20 cellular contexts compared by ENCODE assay signal in the genomic region with DNA sequence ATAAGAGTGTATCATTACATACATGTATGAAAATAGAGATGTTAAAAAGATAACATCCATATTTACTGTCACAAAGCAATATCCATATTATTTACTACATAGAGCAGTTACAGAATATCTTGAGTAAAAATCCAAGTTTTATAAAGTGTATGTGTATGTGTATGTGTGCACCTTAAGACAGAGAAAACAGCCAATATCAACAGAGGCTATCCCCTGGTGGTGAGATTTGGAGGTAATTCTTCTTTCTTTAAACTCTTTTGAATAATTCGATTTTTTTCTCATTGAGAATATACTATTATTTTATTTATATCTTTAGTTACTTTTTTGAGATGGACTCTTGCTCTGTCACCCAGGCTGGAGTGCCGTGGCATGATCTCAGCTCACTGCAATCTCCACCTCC. TPM values are rescaled to one million over a fixed set of nuclear protein-coding genes. Genes with fewer than 3 reads are reported as not detected.
DNase-seq lines count a peak whose midpoint lies in the region; ATAC-seq, FAIRE-seq and TF ChIP-seq lines count a peak whose summit lies in the region.
"Had no signal": no experiment of that assay in that cellular context is flagged by ENCODE, and none has a peak within 500 bp of the region (broad histone marks: within the 10 kb centered on the region; RNA-seq: fewer than 3 reads in every experiment).

No MANE protein-coding gene starts in this region.

- no peak for TF ChIP-seq POLR2A in A549 (IDR thresholded peaks at IDR 0.05; ENCODE audit: low read length)

- H2BK12ac ChIP-seq in trophoblast cell (ENCODE audit: low read length): no peak overlapping the region

- no peaks in the 10 kb centered on the region for H3K36me3 ChIP-seq in GM23338 (ENCODE audit: insufficient read depth)
- no peaks in the 10 kb centered on the region for H3K36me3 ChIP-seq in trophoblast cell (ENCODE audit: control insufficient read depth in 1 of 2, insufficient read depth in 2 of 2, low read length in 2 of 2)

- no peak for TF ChIP-seq CTCF in A549 (IDR thresholded peaks at IDR 0.05)
- peak; percentile 15; the same call in 1 of the 3 replicates for TF ChIP-seq CTCF in GM12872 (IDR thresholded peaks at IDR 0.05; ENCODE audit: insufficient read depth, low read depth, low read length)
- peak; percentile 27 for TF ChIP-seq CTCF in astrocyte of the spinal cord (IDR thresholded peaks at IDR 0.05; ENCODE audit: low read depth, low read length)
- TF ChIP-seq CTCF in glutamatergic neuron (IDR thresholded peaks at IDR 0.05; ENCODE audit: partially characterized antibody, unreplicated experiment): peak; percentile 45
- TF ChIP-seq CTCF in GM23338 (conservative IDR thresholded peaks at IDR 0.05; ENCODE audit: low read depth in 2 of 2): peak in 1 of 2 experiments; percentile 40; a peak in 2 of 4 replicates

- no peak overlapping the region for H3K14ac ChIP-seq in trophoblast cell (ENCODE audit: low read length)

- in situ Hi-C loops in astrocyte of the spinal cord (cut with HindIII; ENCODE audit: low sequenced_read_pairs): no loop called here

- H3K4me1 Mint-ChIP-seq in glutamatergic neuron (ENCODE audit: low read depth, unreplicated experiment) (no peaks in the 10 kb centered on the region), GM23338 (peaks cover 12% of the 10 kb centered on the region)
- H3K4me1 Mint-ChIP-seq: activated CD8-positive, alpha-beta memory T cell treated with anti-CD3 and anti-CD28 coated beads, Interleukin-2, amount 10 ng/mL, durations not matched to agents 7 days and 5 days had no signal

- H3K27me3 ChIP-seq in GM23338 (ENCODE audit: insufficient read depth) (no peaks in the 10 kb centered on the region), trophoblast cell (ENCODE audit: insufficient read depth, low read length) (no peaks in the 10 kb centered on the region)
- H3K27me3 ChIP-seq: testis had no signal

- H4K12ac ChIP-seq in trophoblast cell (ENCODE audit: low read depth, low read length): no peak overlapping the region

- H3K23ac ChIP-seq in trophoblast cell (ENCODE audit: low read length): no peak overlapping the region

- TF ChIP-seq RAD21 in A549 (conservative IDR thresholded peaks at IDR 0.05 in 1 of 2, IDR thresholded peaks at IDR 0.05 in 1 of 2): no peak

- H3K79me1 ChIP-seq in trophoblast cell (ENCODE audit: low read length): no peaks in the 10 kb centered on the region

- H3K27ac Mint-ChIP-seq in glutamatergic neuron (ENCODE audit: unreplicated experiment): no peak overlapping the region
- no peak overlapping the region; the same call in 1 of the 2 replicates for H3K27ac Mint-ChIP-seq in GM23338
- H3K27ac Mint-ChIP-seq: activated CD8-positive, alpha-beta memory T cell treated with anti-CD3 and anti-CD28 coated beads, Interleukin-2, amount 10 ng/mL, durations not matched to agents 7 days and 5 days; nephron progenitor cell had no signal

- H3K27ac ChIP-seq in A549 (no peak overlapping the region), GM23338 (ENCODE audit: low read depth) (no peak overlapping the region), trophoblast cell (ENCODE audit: low read depth, low read length) (no peak overlapping the region)
- H3K27ac ChIP-seq: testis had no signal

- H3K9me3 ChIP-seq in A549 (no peaks in the 10 kb centered on the region), trophoblast cell (ENCODE audit: insufficient read depth, low read depth, low read length) (no peaks in the 10 kb centered on the region)
- H3K9me3 ChIP-seq: testis had no signal

- H3K9me2 ChIP-seq in GM23338 (ENCODE audit: insufficient read depth): no peaks in the 10 kb centered on the region

- peaks cover 2% of the 10 kb centered on the region for H3K27me3 Mint-ChIP-seq in glutamatergic neuron (ENCODE audit: unreplicated experiment)
- H3K27me3 Mint-ChIP-seq in GM23338 (ENCODE audit: insufficient read depth, low read depth, poor library complexity): no peaks in the 10 kb centered on the region
- H3K27me3 Mint-ChIP-seq: activated CD8-positive, alpha-beta memory T cell treated with anti-CD3 and anti-CD28 coated beads, Interleukin-2, amount 10 ng/mL, durations not matched to agents 7 days and 5 days had no signal

- H2BK120ac ChIP-seq in trophoblast cell (ENCODE audit: insufficient read depth, low read length, poor library complexity): no peak overlapping the region

- no peak overlapping the region for H3K4me3 ChIP-seq in A549
- H3K4me3 ChIP-seq in astrocyte of the spinal cord (ENCODE audit: low read depth, low read length): no peak overlapping the region
- H3K4me3 ChIP-seq in GM23338: no peak overlapping the region
- H3K4me3 ChIP-seq in trophoblast cell (ENCODE audit: low read depth, low read length): no peak overlapping the region
- H3K4me3 ChIP-seq: testis had no signal

- no peaks in the 10 kb centered on the region for H3K4me1 ChIP-seq in A549
- peaks cover 14% of the 10 kb centered on the region for H3K4me1 ChIP-seq in GM23338 (ENCODE audit: insufficient read depth)
- H3K4me1 ChIP-seq in trophoblast cell (ENCODE audit: control insufficient read depth in 1 of 2, insufficient read depth in 2 of 2, low read length in 2 of 2): peaks cover 2 to 5% of the 10 kb centered on the region in 2 experiments
- H3K4me1 ChIP-seq: testis had no signal

- no peaks in the 10 kb centered on the region for H3F3A ChIP-seq in GM23338 (replicated peaks; ENCODE audit: low read depth)

- no peak for TF ChIP-seq EP300 in A549 (IDR thresholded peaks at IDR 0.05)

- POLR2A ChIA-PET in A549 (lab: Yijun Ruan, JAX): interaction anchor here (1.0 kb wide), 1 partner anchor 18 kb away, joined by 3 read pairs; a partner anchor contains a TSS

- H3K4me3 Mint-ChIP-seq in glutamatergic neuron (ENCODE audit: unreplicated experiment): no peak overlapping the region
- no peak overlapping the region for H3K4me3 Mint-ChIP-seq in GM23338
- H3K4me3 Mint-ChIP-seq: activated CD8-positive, alpha-beta memory T cell treated with anti-CD3 and anti-CD28 coated beads, Interleukin-2, amount 10 ng/mL, durations not matched to agents 7 days and 5 days; nephron progenitor cell had no signal

- FAIRE-seq in A549 (lab: Jason Lieb, UNC): peak; percentile 32
- FAIRE-seq: frontal cortex had no signal

- H3K79me2 ChIP-seq in GM23338 (replicated peaks; ENCODE audit: insufficient read depth) (peaks cover 14% of the 10 kb centered on the region), trophoblast cell (ENCODE audit: control insufficient read depth, insufficient read depth, low read length, poor library complexity) (no peaks in the 10 kb centered on the region)

- no peak overlapping the region for H3K4me2 ChIP-seq in A549
- H3K4me2 ChIP-seq in GM23338: no peak overlapping the region
- no peak overlapping the region for H3K4me2 ChIP-seq in trophoblast cell (ENCODE audit: low read length)

- H2BK5ac ChIP-seq in trophoblast cell (ENCODE audit: low read depth, low read length, poor library complexity): no peak overlapping the region

- no peak overlapping the region for H3K4ac ChIP-seq in trophoblast cell (ENCODE audit: low read depth, low read length)

- H4K20me1 ChIP-seq in GM23338 (replicated peaks; ENCODE audit: insufficient read depth): no peaks in the 10 kb centered on the region; the same call in 1 of the 2 replicates

- H4K8ac ChIP-seq in trophoblast cell (ENCODE audit: low read depth, low read length): no peak overlapping the region

- H3K18ac ChIP-seq in trophoblast cell (ENCODE audit: low read length): no peak overlapping the region

- DNase-seq in A549 (ENCODE audit: low read depth in 1 of 2, low spot score in 1 of 2) (no peak), astrocyte of the spinal cord (ENCODE audit: low read depth, low spot score) (no peak), glutamatergic neuron (no peak), GM23338 (ENCODE audit: low spot score) (no peak), trophoblast cell (no peak), GM03348 (ENCODE audit: low spot score) (no peak)
- no peak for DNase-seq in activated CD8-positive, alpha-beta memory T cell treated with anti-CD3 and anti-CD28 coated beads, Interleukin-2, amount 50 U/mL, for 4 hours
- DNase-seq: activated CD4-positive, CD25-positive, alpha-beta regulatory T cell treated with anti-CD3 and anti-CD28 coated beads, Interleukin-2, amount 50 U/mL, for 72 hours; activated CD8-positive, alpha-beta memory T cell treated with anti-CD3 and anti-CD28 coated beads, Interleukin-2, amount 10 ng/mL, durations not matched to agents 7 days and 5 days; activated effector memory CD4-positive, alpha-beta T cell treated with Interleukin-2 at 50 U/mL for 16 hours; cerebellar nuclear complex; left cardiac atrium; NCI-H1417; NCI-H2171 treated with DMSO at 0.1 percent for 48 hours; NCI-H69; nephron progenitor cell; stimulated activated CD4-positive, alpha-beta T cell treated with anti-CD3 and anti-CD28 coated beads, Interleukin-12 subunit alpha, Interleukin-12 subunit beta, amount 100 ng/mL, for 4 hours; testis had no signal

- H3K36me3 Mint-ChIP-seq in glutamatergic neuron (ENCODE audit: unreplicated experiment): no peaks in the 10 kb centered on the region
- H3K36me3 Mint-ChIP-seq in GM23338 (ENCODE audit: low read depth): no peaks in the 10 kb centered on the region

- H3K9me3 Mint-ChIP-seq in glutamatergic neuron (ENCODE audit: unreplicated experiment): no peaks in the 10 kb centered on the region
- no peaks in the 10 kb centered on the region for H3K9me3 Mint-ChIP-seq in GM23338
- H3K9me3 Mint-ChIP-seq: nephron progenitor cell had no signal

- CTCF ChIA-PET in A549 (lab: Yijun Ruan, JAX): no interaction called here

- no peak overlapping the region for H3K9ac ChIP-seq in trophoblast cell (ENCODE audit: low read length)

- no peak overlapping the region for H2AK5ac ChIP-seq in trophoblast cell (ENCODE audit: low read length)

- ATAC-seq in A549: no peak
- no peak for ATAC-seq in GM23338
- ATAC-seq: activated CD8-positive, alpha-beta memory T cell treated with anti-CD3 and anti-CD28 coated beads, Interleukin-2, amount 10 ng/mL, durations not matched to agents 7 days and 5 days; left cardiac atrium had no signal

- WGBS in A549 (ENCODE audit: missing lambda C conversion rate): 62% methylated on average over 2 of the region's 2 CpGs
- no CpG with 5 or more reads among the region's 2 CpGs for WGBS in trophoblast cell (ENCODE audit: extremely low coverage, insufficient coverage, insufficient read length)

- H4K91ac ChIP-seq in trophoblast cell (ENCODE audit: low read depth, low read length): no peak overlapping the region

- H2AFZ ChIP-seq in GM23338: no peak overlapping the region
- H2AFZ ChIP-seq in trophoblast cell (ENCODE audit: insufficient read depth, low read length, poor library complexity): no peak overlapping the region

RNA-seq across cellular contexts. Expression of a gene that starts 18.4 kb away (rescaled TPM):
- polyA plus RNA-seq in A549 (2011; rRNA removed): 5.7 and 7.4 TPM in 2 replicates
- polyA plus RNA-seq in A549 (2012; cell fraction: cytosol; rRNA removed): 1.8 and 1.9 TPM in 2 replicates
- polyA plus RNA-seq in A549 (2012; cell fraction: nucleus; rRNA removed): 1.0 and 1.1 TPM in 2 replicates
- 2.4 to 3.4 TPM (median 3.3 TPM) in 3 replicates for polyA plus RNA-seq in A549 (2017; fragmentation: RNase III; extraction: RNeasy Plus Mini Kit Qiagen cat#74134 plus additional on column Dnase treatment)
- 4.6 and 5.1 TPM in 2 replicates for polyA minus RNA-seq in A549 (2011; rRNA and poly(A)+ RNA removed)
- total RNA-seq in glutamatergic neuron (ENCODE audit: unreplicated experiment): 8.9 TPM
- 30.8 and 37.7 TPM in 2 replicates for total RNA-seq in GM23338 (2014; rRNA removed; shearing (Covaris generic))
- polyA plus RNA-seq in GM23338 (2016; fragmentation: Nextera tagmentation; extraction: Ambion mirVana): 12.0 and 16.0 TPM in 2 replicates
- polyA plus RNA-seq in trophoblast cell (2013): 2.7 and 3.1 TPM in 2 replicates

RNA-seq across cellular contexts. Expression of a gene that starts 44.9 kb away (rescaled TPM):
- polyA plus RNA-seq in A549 (2011; rRNA removed): 773 and 848 TPM in 2 replicates
- polyA plus RNA-seq in A549 (2012; cell fraction: cytosol; rRNA removed): 842 and 1,013 TPM in 2 replicates
- polyA plus RNA-seq in A549 (2012; cell fraction: nucleus; rRNA removed): 1,036 and 2,636 TPM in 2 replicates
- 830 to 987 TPM (median 875 TPM) in 3 replicates for polyA plus RNA-seq in A549 (2017; fragmentation: RNase III; extraction: RNeasy Plus Mini Kit Qiagen cat#74134 plus additional on column Dnase treatment)
- polyA minus RNA-seq in A549 (2011; rRNA and poly(A)+ RNA removed): 792 and 808 TPM in 2 replicates
- 106 TPM for total RNA-seq in glutamatergic neuron (ENCODE audit: unreplicated experiment)
- 214 and 228 TPM in 2 replicates for total RNA-seq in GM23338 (2014; rRNA removed; shearing (Covaris generic))
- polyA plus RNA-seq in GM23338 (2016; fragmentation: Nextera tagmentation; extraction: Ambion mirVana): 131 and 137 TPM in 2 replicates
- polyA plus RNA-seq in trophoblast cell (2013): 408 and 429 TPM in 2 replicates

RNA-seq across cellular contexts. Expression of a gene that starts 53.5 kb away (rescaled TPM):
- polyA plus RNA-seq in A549 (2011; rRNA removed): 0.28 and 0.40 TPM in 2 replicates
- 0.03 and 0.04 TPM in 2 replicates for polyA plus RNA-seq in A549 (2012; cell fraction: cytosol; rRNA removed)
- polyA plus RNA-seq in A549 (2012; cell fraction: nucleus; rRNA removed): 0.13 and 0.17 TPM in 2 replicates
- 0.04 to 0.08 TPM (median 0.08 TPM) in 3 replicates for polyA plus RNA-seq in A549 (2017; fragmentation: RNase III; extraction: RNeasy Plus Mini Kit Qiagen cat#74134 plus additional on column Dnase treatment)
- polyA minus RNA-seq in A549 (2011; rRNA and poly(A)+ RNA removed): 0.41 and 0.63 TPM in 2 replicates
- 0.32 TPM for total RNA-seq in glutamatergic neuron (ENCODE audit: unreplicated experiment)
- 0.23 and 1.8 TPM in 2 replicates for total RNA-seq in GM23338 (2014; rRNA removed; shearing (Covaris generic))
- 0.06 and 0.47 TPM in 2 replicates for polyA plus RNA-seq in GM23338 (2016; fragmentation: Nextera tagmentation; extraction: Ambion mirVana)
- 0.04 and 0.08 TPM in 2 replicates for polyA plus RNA-seq in trophoblast cell (2013)
